In the genomic region with DNA sequence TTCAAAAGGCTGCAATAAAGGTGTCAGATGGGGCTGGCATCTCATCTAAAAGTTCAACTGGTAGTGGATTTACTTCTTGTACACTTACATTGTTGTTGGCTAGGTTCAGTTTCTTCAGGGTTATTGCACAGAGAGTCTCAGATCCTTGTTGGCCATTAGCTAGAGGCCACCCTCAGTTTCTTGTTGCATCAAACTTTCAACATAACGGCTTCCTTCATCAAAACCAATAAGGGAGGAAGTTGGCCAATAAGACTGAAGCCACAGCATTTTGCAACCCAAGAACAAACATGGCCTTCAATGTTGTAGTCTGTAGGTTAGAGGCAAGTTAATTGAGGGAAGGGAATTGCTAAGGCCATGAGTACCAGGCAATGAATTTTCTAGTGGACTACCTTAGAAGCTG, we compare ENCODE assay signal across 22 cellular contexts.
"Had no signal": no experiment of that assay in that cellular context is flagged by ENCODE, and none has a peak within 500 bp of the region (broad histone marks: within the 10 kb centered on the region; RNA-seq: fewer than 3 reads in every experiment).

No MANE protein-coding gene starts in this region.

- H3K4me3 ChIP-seq: cardiac muscle cell, gastrocnemius medialis, neural progenitor cell, psoas muscle, right lobe of liver, suprapubic skin, transverse colon had no signal

- DNase-seq: activated B cell treated with CpG ODN at 0.5 μM for 24 hours; activated CD4-positive, alpha-beta memory T cell treated with anti-CD3 and anti-CD28 coated beads, Interleukin-2, amount 10 ng/mL, durations not matched to agents 7 days and 5 days; activated CD4-positive, alpha-beta T cell treated with anti-CD3 and anti-CD28 coated beads for 4 hours; activated CD8-positive, alpha-beta memory T cell treated with anti-CD3 and anti-CD28 coated beads, Interleukin-2, amount 10 ng/mL, durations not matched to agents 7 days and 5 days; activated naive CD4-positive, alpha-beta T cell; activated naive CD8-positive, alpha-beta T cell treated with anti-CD3 and anti-CD28 coated beads, Interleukin-2, amount 10 ng/mL, durations not matched to agents 7 days and 5 days; amygdala; effector CD8-positive, alpha-beta T cell; gastrocnemius medialis; head of caudate nucleus; mesendoderm; naive thymus-derived CD4-positive, alpha-beta T cell; psoas muscle; right lobe of liver; small intestine; stimulated activated CD4-positive, alpha-beta T cell treated with anti-CD3 and anti-CD28 coated beads, Interleukin-15, amount 100 ng/mL, for 24 hours; stimulated activated CD4-positive, alpha-beta T cell treated with anti-CD3 and anti-CD28 coated beads, Interleukin-2, amount 100 ng/mL, for 48 hours; transverse colon had no signal

- H3K4me2 ChIP-seq: neural progenitor cell had no signal

- H3K9me3 ChIP-seq: gastrocnemius medialis, psoas muscle, right lobe of liver, suprapubic skin, transverse colon had no signal

- H3K4me1 ChIP-seq: psoas muscle, suprapubic skin, transverse colon had no signal

- H3K27ac ChIP-seq: cardiac muscle cell, gastrocnemius medialis, neural progenitor cell, psoas muscle, right lobe of liver, suprapubic skin, transverse colon had no signal

- H3K9ac ChIP-seq: neural progenitor cell had no signal

- H3K36me3 ChIP-seq: cardiac muscle cell, gastrocnemius medialis, neural progenitor cell, right lobe of liver, suprapubic skin, transverse colon had no signal

- H3K27me3 ChIP-seq: cardiac muscle cell, gastrocnemius medialis, right lobe of liver, suprapubic skin, transverse colon had no signal

- ATAC-seq: activated CD8-positive, alpha-beta memory T cell treated with anti-CD3 and anti-CD28 coated beads, Interleukin-2, amount 10 ng/mL, durations not matched to agents 7 days and 5 days; esophagus mucosa; gastrocnemius medialis; naive thymus-derived CD4-positive, alpha-beta T cell; psoas muscle; right lobe of liver had no signal
